22 cellular contexts compared by ENCODE assay signal in the genomic region with DNA sequence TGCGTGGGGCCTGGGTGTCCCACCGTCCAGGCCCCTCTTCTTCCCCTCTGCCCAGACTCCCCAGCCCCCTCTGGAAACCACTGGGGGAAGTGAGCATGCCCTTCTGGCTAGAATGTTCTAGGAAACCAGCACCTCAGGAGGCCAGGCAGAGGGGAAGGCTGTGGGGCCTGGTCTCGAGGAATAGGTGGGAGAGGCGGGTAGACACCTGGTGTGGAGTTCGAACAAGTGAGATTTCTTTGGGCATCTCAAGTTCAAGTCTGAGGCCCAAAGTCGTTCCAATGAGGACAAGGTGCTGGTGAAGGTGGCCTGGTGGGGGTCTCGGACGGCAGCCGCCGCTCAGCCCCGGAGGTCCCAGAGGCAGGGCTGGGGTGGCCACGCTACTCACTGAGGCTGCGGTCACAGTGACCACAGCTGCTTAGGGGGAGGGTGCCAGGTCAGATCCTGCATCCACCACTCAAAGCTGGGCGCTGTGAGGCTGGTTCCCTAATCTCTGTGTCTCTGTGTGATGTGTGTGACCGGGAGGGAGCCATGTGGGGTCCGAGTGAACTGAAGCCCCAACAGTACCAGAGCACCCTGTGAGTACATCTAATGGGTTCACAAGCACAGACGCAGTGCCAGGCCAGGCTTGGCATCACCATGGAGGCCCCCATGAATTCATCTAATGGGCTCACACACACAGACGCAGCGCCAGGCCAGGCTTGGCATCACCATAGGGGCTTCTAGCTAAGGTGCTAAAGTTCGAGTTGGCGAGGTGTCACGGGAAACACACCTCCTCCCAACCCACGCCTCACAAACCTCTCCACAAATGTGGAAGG. TPM values are rescaled to one million over a fixed set of nuclear protein-coding genes. Genes with fewer than 3 reads are reported as not detected.
"Had no signal": no experiment of that assay in that cellular context is flagged by ENCODE, and none has a peak within 500 bp of the region (broad histone marks: within the 10 kb centered on the region; RNA-seq: fewer than 3 reads in every experiment).

No MANE protein-coding gene starts in this region.

- H3K4me3 Mint-ChIP-seq: activated CD4-positive, alpha-beta memory T cell treated with anti-CD3 and anti-CD28 coated beads, Interleukin-2, amount 10 ng/mL, durations not matched to agents 7 days and 5 days; activated CD4-positive, alpha-beta T cell treated with anti-CD3 and anti-CD28 coated beads, Interleukin-2, amount 10 ng/mL, durations not matched to agents 24 days and 14 days; activated naive CD4-positive, alpha-beta T cell treated with anti-CD3 and anti-CD28 coated beads, Interleukin-2, amount 50 U/mL, for 24 hours; activated T-cell treated with anti-CD3 and anti-CD28 coated beads, Interleukin-2, amount 50 U/mL, for 72 hours; naive thymus-derived CD8-positive, alpha-beta T cell; T-cell; T-helper 2 cell treated with Interferon-gamma antibody and Interleukin-4, amounts not matched to agents 5 μg/mL and 100 μg/mL, for 36 hours had no signal

- H3K4me3 ChIP-seq: adrenal gland, ascending aorta, heart left ventricle, lung, ovary, psoas muscle, right atrium auricular region, tibial nerve, uterus had no signal

- ATAC-seq: activated CD4-positive, CD25-positive, alpha-beta regulatory T cell treated with anti-CD3 and anti-CD28 coated beads, Interleukin-2, amount 50 U/mL, for 24 hours; naive thymus-derived CD8-positive, alpha-beta T cell had no signal

- H3K36me3 Mint-ChIP-seq: activated naive CD4-positive, alpha-beta T cell treated with anti-CD3 and anti-CD28 coated beads, Interleukin-2, amount 50 U/mL, for 24 hours; naive thymus-derived CD8-positive, alpha-beta T cell; T-cell had no signal

- DNase-seq: activated CD4-positive, alpha-beta memory T cell treated with anti-CD3 and anti-CD28 coated beads, Interleukin-2, amount 10 ng/mL, durations not matched to agents 7 days and 5 days; activated CD4-positive, alpha-beta T cell treated with anti-CD3 and anti-CD28 coated beads, Interleukin-2, amount 10 ng/mL, durations not matched to agents 24 days and 14 days; activated gamma-delta T cell treated with Interleukin-2 at 50 U/mL for 16 hours; activated T-cell treated with anti-CD3 and anti-CD28 coated beads, Interleukin-2, amount 50 U/mL, for 72 hours; heart left ventricle; naive thymus-derived CD8-positive, alpha-beta T cell; psoas muscle; stimulated activated CD4-positive, alpha-beta T cell treated with anti-CD3 and anti-CD28 coated beads, Interleukin-4, amount 100 ng/mL, for 4 hours; stimulated activated naive CD8-positive, alpha-beta T cell treated with anti-CD3 and anti-CD28 coated beads, Interleukin-15, Interleukin-2, amounts not matched to agents 100 U/mL and 50 U/mL, for 24 hours; substantia nigra; T-cell; uterus had no signal

- H3K36me3 ChIP-seq: adrenal gland, ascending aorta, heart left ventricle, ovary, right atrium auricular region, tibial nerve, uterus had no signal

- H3K27me3 Mint-ChIP-seq: activated CD4-positive, alpha-beta T cell treated with anti-CD3 and anti-CD28 coated beads, Interleukin-2, amount 10 ng/mL, durations not matched to agents 24 days and 14 days had no signal

- H3K4me1 Mint-ChIP-seq: activated CD4-positive, alpha-beta memory T cell treated with anti-CD3 and anti-CD28 coated beads, Interleukin-2, amount 10 ng/mL, durations not matched to agents 7 days and 5 days; activated CD4-positive, alpha-beta T cell treated with anti-CD3 and anti-CD28 coated beads, Interleukin-2, amount 10 ng/mL, durations not matched to agents 24 days and 14 days; activated naive CD4-positive, alpha-beta T cell treated with anti-CD3 and anti-CD28 coated beads, Interleukin-2, amount 50 U/mL, for 24 hours had no signal

- H3K27ac Mint-ChIP-seq: activated CD4-positive, alpha-beta memory T cell treated with anti-CD3 and anti-CD28 coated beads, Interleukin-2, amount 10 ng/mL, durations not matched to agents 7 days and 5 days; activated CD4-positive, alpha-beta T cell treated with anti-CD3 and anti-CD28 coated beads, Interleukin-2, amount 10 ng/mL, durations not matched to agents 24 days and 14 days; activated naive CD4-positive, alpha-beta T cell treated with anti-CD3 and anti-CD28 coated beads, Interleukin-2, amount 50 U/mL, for 24 hours; activated T-cell treated with anti-CD3 and anti-CD28 coated beads, Interleukin-2, amount 50 U/mL, for 72 hours; naive thymus-derived CD8-positive, alpha-beta T cell; T-cell; T-helper 2 cell treated with Interferon-gamma antibody and Interleukin-4, amounts not matched to agents 5 μg/mL and 100 μg/mL, for 36 hours had no signal

- H3K9me3 ChIP-seq: adrenal gland, ascending aorta, heart left ventricle, ovary, psoas muscle, right atrium auricular region, tibial nerve, uterus had no signal

- H3K27ac ChIP-seq: adrenal gland, heart left ventricle, ovary, psoas muscle, right atrium auricular region, tibial nerve, uterus, VCaP had no signal

- H3K27me3 ChIP-seq: adrenal gland, ascending aorta, heart left ventricle, ovary, right atrium auricular region, tibial nerve, uterus had no signal

- H3K9me3 Mint-ChIP-seq: activated CD4-positive, alpha-beta memory T cell treated with anti-CD3 and anti-CD28 coated beads, Interleukin-2, amount 10 ng/mL, durations not matched to agents 7 days and 5 days; activated CD4-positive, alpha-beta T cell treated with anti-CD3 and anti-CD28 coated beads, Interleukin-2, amount 10 ng/mL, durations not matched to agents 24 days and 14 days; activated naive CD4-positive, alpha-beta T cell treated with anti-CD3 and anti-CD28 coated beads, Interleukin-2, amount 50 U/mL, for 24 hours; activated T-cell treated with anti-CD3 and anti-CD28 coated beads, Interleukin-2, amount 50 U/mL, for 72 hours; T-cell; T-helper 2 cell treated with Interferon-gamma antibody and Interleukin-4, amounts not matched to agents 5 μg/mL and 100 μg/mL, for 36 hours had no signal

- H3K4me1 ChIP-seq: adrenal gland, heart left ventricle, psoas muscle, right atrium auricular region, tibial nerve, uterus had no signal

RNA-seq across cellular contexts. Expression of gene PXDN, which starts 26.5 kb away (rescaled TPM):
- total RNA-seq: activated CD4-positive, alpha-beta memory T cell treated with anti-CD3 and anti-CD28 coated beads, Interleukin-2, amount 10 ng/mL, durations not matched to agents 7 days and 5 days had no signal
